In the genomic region with DNA sequence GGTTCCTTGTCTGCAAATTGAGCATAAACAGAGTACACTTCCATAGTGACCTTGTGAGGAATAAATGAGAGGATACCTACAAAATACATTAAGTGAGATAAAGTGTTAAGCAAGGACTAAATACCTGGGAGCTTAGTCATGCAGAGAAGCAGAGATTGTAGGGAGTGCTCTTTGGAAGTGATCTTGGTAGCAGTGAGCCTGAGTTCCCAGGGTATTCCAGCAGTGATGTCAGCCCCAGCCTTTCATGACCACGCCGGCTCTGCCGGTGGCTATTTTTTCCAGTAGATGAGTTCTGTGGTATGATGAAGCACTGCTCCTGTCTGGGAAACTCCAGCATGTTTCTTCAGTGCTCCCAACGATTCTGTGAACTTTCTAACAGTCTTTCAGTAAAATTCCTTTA, we compare ENCODE assay signal across 13 cellular contexts.
DNase-seq lines count a peak whose midpoint lies in the region; ATAC-seq and TF ChIP-seq lines count a peak whose summit lies in the region.
"Had no signal": no experiment of that assay in that cellular context is flagged by ENCODE, and none has a peak within 500 bp of the region (broad histone marks: within the 10 kb centered on the region; RNA-seq: fewer than 3 reads in every experiment).

No MANE protein-coding gene starts in this region.

- ATAC-seq in Right ventricle myocardium superior (ENCODE audit: poor library complexity), result peak; percentile 91
- no peak for ATAC-seq in gastrocnemius medialis
- no peak for ATAC-seq in naive thymus-derived CD8-positive, alpha-beta T cell
- ATAC-seq: naive thymus-derived CD4-positive, alpha-beta T cell; stimulated activated memory B cell treated with anti-CD40 and anti-IgM and Interleukin-4, amounts not matched to agents 10 μg/mL and 1 μg/mL and 100 μg/mL, for 72 hours had no signal

- no peaks in the 10 kb centered on the region for H3K27me3 Mint-ChIP-seq in naive thymus-derived CD8-positive, alpha-beta T cell
- H3K27me3 Mint-ChIP-seq: naive thymus-derived CD4-positive, alpha-beta T cell; stimulated activated memory B cell treated with anti-CD40 and anti-IgM and Interleukin-4, amounts not matched to agents 10 μg/mL and 1 μg/mL and 100 μg/mL, for 72 hours had no signal

- no peaks in the 10 kb centered on the region for H3K4me1 Mint-ChIP-seq in naive thymus-derived CD8-positive, alpha-beta T cell
- H3K4me1 Mint-ChIP-seq: naive thymus-derived CD4-positive, alpha-beta T cell; stimulated activated memory B cell treated with anti-CD40 and anti-IgM and Interleukin-4, amounts not matched to agents 10 μg/mL and 1 μg/mL and 100 μg/mL, for 72 hours had no signal

- H3K4me3 Mint-ChIP-seq in naive thymus-derived CD8-positive, alpha-beta T cell, result no peak overlapping the region
- H3K4me3 Mint-ChIP-seq: H9; naive thymus-derived CD4-positive, alpha-beta T cell; stimulated activated memory B cell treated with anti-CD40 and anti-IgM and Interleukin-4, amounts not matched to agents 10 μg/mL and 1 μg/mL and 100 μg/mL, for 72 hours had no signal

- 34 to 64% methylated on average over 4 of the region's 4 CpGs for WGBS in testis, 2 donors

- in situ Hi-C loops in gastrocnemius medialis (cut with MboI; ENCODE audit: low sequenced_read_pairs in 4 of 4), result no loop called here

- H3K27ac Mint-ChIP-seq in naive thymus-derived CD8-positive, alpha-beta T cell, result no peak overlapping the region
- H3K27ac Mint-ChIP-seq: H9; naive thymus-derived CD4-positive, alpha-beta T cell; stimulated activated memory B cell treated with anti-CD40 and anti-IgM and Interleukin-4, amounts not matched to agents 10 μg/mL and 1 μg/mL and 100 μg/mL, for 72 hours had no signal

- H3K36me3 Mint-ChIP-seq in naive thymus-derived CD8-positive, alpha-beta T cell, result peaks cover 0 to 4% (median 0%) of the 10 kb centered on the region in 3 donors
- H3K36me3 Mint-ChIP-seq: naive thymus-derived CD4-positive, alpha-beta T cell; stimulated activated memory B cell treated with anti-CD40 and anti-IgM and Interleukin-4, amounts not matched to agents 10 μg/mL and 1 μg/mL and 100 μg/mL, for 72 hours had no signal

- no peak overlapping the region for H3K4me3 ChIP-seq in cardiac fibroblast (replicated peaks in 1 of 2; ENCODE audit: low read depth in 2 of 2, low read length in 2 of 2)
- H3K4me3 ChIP-seq in gastrocnemius medialis, result no peak overlapping the region
- no peak overlapping the region for H3K4me3 ChIP-seq in testis

- POLR2A ChIA-PET in naive thymus-derived CD8-positive, alpha-beta T cell (lab: Charles Lee), result no interaction called here

- TF ChIP-seq POLR2A in gastrocnemius medialis (IDR thresholded peaks at IDR 0.05) (no peak), testis (IDR thresholded peaks at IDR 0.05) (no peak)

- no peaks in the 10 kb centered on the region for H3K4me1 ChIP-seq in gastrocnemius medialis
- H3K4me1 ChIP-seq in testis, result no peaks in the 10 kb centered on the region

- no peaks in the 10 kb centered on the region for H3K36me3 ChIP-seq in gastrocnemius medialis
- H3K36me3 ChIP-seq in testis (ENCODE audit: low read depth, missing control alignments), result no peaks in the 10 kb centered on the region

- H3K9me3 ChIP-seq in gastrocnemius medialis (no peaks in the 10 kb centered on the region), testis (no peaks in the 10 kb centered on the region)

- no peak for TF ChIP-seq CTCF in cardiac fibroblast (IDR thresholded peaks at IDR 0.05; ENCODE audit: low read depth, low read length)
- TF ChIP-seq CTCF in gastrocnemius medialis (IDR thresholded peaks at IDR 0.05 in 4 of 5, conservative IDR thresholded peaks at IDR 0.05 in 1 of 5), result no peak
- TF ChIP-seq CTCF in testis (IDR thresholded peaks at IDR 0.05), result no peak

- intact Hi-C loops in Right ventricle myocardium superior (cut with DNase I), result no loop called here
- intact Hi-C loops in cardiac septum (cut with DNase I), result no loop called here
- intact Hi-C loops in gastrocnemius medialis (cut with DNase I; ENCODE audit: low total_unique reads), result no loop called here
- intact Hi-C loops in testis (cut with DNase I; ENCODE audit: low total_unique reads), result no loop called here

- peak; percentile 61 for DNase-seq in Right ventricle myocardium superior
- DNase-seq in cardiac septum (ENCODE audit: low spot score), result no peak
- peak; percentile 18 to 19 for DNase-seq in cardiac fibroblast (ENCODE audit: low read depth in 2 of 2)
- DNase-seq in kidney glomerular epithelial cell (lab: John Stamatoyannopoulos, UW), result peak; percentile 96
- DNase-seq in NCI-H748 (lab: John Stamatoyannopoulos, UW; ENCODE audit: unreplicated experiment), result no peak
- no peak for DNase-seq in gastrocnemius medialis
- DNase-seq in naive thymus-derived CD8-positive, alpha-beta T cell, result no peak
- no peak for DNase-seq in testis
- DNase-seq: activated CD4-positive, alpha-beta T cell treated with anti-CD3 and anti-CD28 coated beads for 1 hour; H9; hippocampal formation; naive thymus-derived CD4-positive, alpha-beta T cell had no signal

- H3K9me3 Mint-ChIP-seq in naive thymus-derived CD8-positive, alpha-beta T cell, result peaks cover 0 to 14% (median 4%) of the 10 kb centered on the region in 9 donors
- H3K9me3 Mint-ChIP-seq: H9; stimulated activated memory B cell treated with anti-CD40 and anti-IgM and Interleukin-4, amounts not matched to agents 10 μg/mL and 1 μg/mL and 100 μg/mL, for 72 hours had no signal

- no peak overlapping the region for H3K27ac ChIP-seq in gastrocnemius medialis
- no peak overlapping the region for H3K27ac ChIP-seq in testis

- no peaks in the 10 kb centered on the region for H3K27me3 ChIP-seq in gastrocnemius medialis
- no peaks in the 10 kb centered on the region for H3K27me3 ChIP-seq in testis

Comparison
In these comparisons a context has a peak if more than half of its experiments do, and no peak if none do; other contexts are left out.
1. DNase-seq: peak in Right ventricle myocardium superior (single experiment), cardiac fibroblast (2 of 2) and kidney glomerular epithelial cell (single experiment); none in cardiac septum (single experiment), NCI-H748 (single experiment), gastrocnemius medialis (0 of 2), naive thymus-derived CD8-positive, alpha-beta T cell (0 of 10) and testis (single experiment).